In the genomic region with DNA sequence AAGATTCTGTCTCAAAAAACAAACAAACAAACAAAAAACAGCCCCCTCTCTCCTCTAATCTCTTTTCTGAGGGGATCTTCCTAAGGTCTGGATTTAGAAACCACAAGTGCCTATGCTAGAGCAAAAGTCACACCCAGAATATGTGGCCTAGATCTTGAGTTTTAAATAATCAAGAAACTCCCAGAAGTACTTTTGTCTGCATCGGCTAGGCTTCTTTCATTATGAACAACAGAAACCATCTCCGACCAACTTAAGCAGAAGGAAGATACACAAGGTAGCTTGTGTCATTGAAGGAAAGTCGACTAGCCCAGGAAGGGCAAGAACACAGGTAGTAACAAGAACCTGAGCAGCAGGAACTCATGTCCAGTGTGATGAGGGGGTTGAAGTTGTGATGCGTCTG, we compare ENCODE assay signal across 18 cellular contexts.
"Had no signal": no experiment of that assay in that cellular context is flagged by ENCODE, and none has a peak within 500 bp of the region (broad histone marks: within the 10 kb centered on the region; RNA-seq: fewer than 3 reads in every experiment).

No MANE protein-coding gene starts in this region.

- ATAC-seq: natural killer cell treated with Interleukin-12 subunit alpha and Interleukin-12 subunit beta and Interleukin-15 and Interleukin-18, amount 100 ng/mL, for 72 hours; stimulated activated memory B cell treated with anti-CD40 and anti-IgM and Interleukin-4, amounts not matched to agents 10 μg/mL and 1 μg/mL and 100 μg/mL, for 72 hours had no signal

- H3K27ac ChIP-seq: brain microvascular endothelial cell, tibial artery, uterus had no signal

- H3K27ac Mint-ChIP-seq: activated CD4-positive, alpha-beta T cell treated with anti-CD3 and anti-CD28 coated beads, Interleukin-2, amount 10 ng/mL, durations not matched to agents 7 days and 5 days; natural killer cell treated with Interleukin-12 subunit alpha and Interleukin-12 subunit beta and Interleukin-15 and Interleukin-18, amount 100 ng/mL, for 72 hours; stimulated activated memory B cell treated with anti-CD40 and anti-IgM and Interleukin-4, amounts not matched to agents 10 μg/mL and 1 μg/mL and 100 μg/mL, for 72 hours had no signal

- H3K4me1 ChIP-seq: tibial artery, uterus had no signal

- H3K36me3 ChIP-seq: brain microvascular endothelial cell, tibial artery, uterus had no signal

- H3K9me3 ChIP-seq: tibial artery, uterus had no signal

- H3K27me3 Mint-ChIP-seq: natural killer cell treated with Interleukin-12 subunit alpha and Interleukin-12 subunit beta and Interleukin-15 and Interleukin-18, amount 100 ng/mL, for 72 hours had no signal

- H3K4me3 ChIP-seq: tibial artery, uterus had no signal

- H3K27me3 ChIP-seq: brain microvascular endothelial cell, uterus had no signal

- H3K4me3 Mint-ChIP-seq: activated CD4-positive, alpha-beta T cell treated with anti-CD3 and anti-CD28 coated beads, Interleukin-2, amount 10 ng/mL, durations not matched to agents 7 days and 5 days; central memory CD8-positive, alpha-beta T cell; natural killer cell treated with Interleukin-12 subunit alpha and Interleukin-12 subunit beta and Interleukin-15 and Interleukin-18, amount 100 ng/mL, for 72 hours; stimulated activated memory B cell treated with anti-CD40 and anti-IgM and Interleukin-4, amounts not matched to agents 10 μg/mL and 1 μg/mL and 100 μg/mL, for 72 hours had no signal

- DNase-seq: activated CD4-positive, alpha-beta T cell treated with anti-CD3 and anti-CD28 coated beads, Interleukin-2, amount 10 ng/mL, durations not matched to agents 7 days and 5 days; activated CD4-positive, CD25-positive, alpha-beta regulatory T cell; activated CD8-positive, alpha-beta memory T cell treated with anti-CD3 and anti-CD28 coated beads for 24 hours; activated naive CD4-positive, alpha-beta T cell treated with Interleukin-2 at 50 U/mL for 16 hours; anterior cingulate cortex; brain microvascular endothelial cell; cortex of kidney; effector CD4-positive, alpha-beta T cell; foreskin fibroblast; hippocampal formation; mesenchymal stem cell; stimulated activated CD4-positive, alpha-beta T cell treated with anti-CD3 and anti-CD28 coated beads, Interleukin-12 subunit alpha, Interleukin-12 subunit beta, amount 100 ng/mL, for 4 hours; stimulated activated CD4-positive, alpha-beta T cell treated with anti-CD3 and anti-CD28 coated beads, Interleukin-2, amount 100 ng/mL, for 24 hours; tibial artery; uterus had no signal

- H3K9me3 Mint-ChIP-seq: activated CD4-positive, alpha-beta T cell treated with anti-CD3 and anti-CD28 coated beads, Interleukin-2, amount 10 ng/mL, durations not matched to agents 7 days and 5 days; central memory CD8-positive, alpha-beta T cell; natural killer cell treated with Interleukin-12 subunit alpha and Interleukin-12 subunit beta and Interleukin-15 and Interleukin-18, amount 100 ng/mL, for 72 hours; stimulated activated memory B cell treated with anti-CD40 and anti-IgM and Interleukin-4, amounts not matched to agents 10 μg/mL and 1 μg/mL and 100 μg/mL, for 72 hours had no signal

- H3K36me3 Mint-ChIP-seq: natural killer cell treated with Interleukin-12 subunit alpha and Interleukin-12 subunit beta and Interleukin-15 and Interleukin-18, amount 100 ng/mL, for 72 hours; stimulated activated memory B cell treated with anti-CD40 and anti-IgM and Interleukin-4, amounts not matched to agents 10 μg/mL and 1 μg/mL and 100 μg/mL, for 72 hours had no signal

- H3K4me1 Mint-ChIP-seq: central memory CD8-positive, alpha-beta T cell had no signal
